In the genomic region with DNA sequence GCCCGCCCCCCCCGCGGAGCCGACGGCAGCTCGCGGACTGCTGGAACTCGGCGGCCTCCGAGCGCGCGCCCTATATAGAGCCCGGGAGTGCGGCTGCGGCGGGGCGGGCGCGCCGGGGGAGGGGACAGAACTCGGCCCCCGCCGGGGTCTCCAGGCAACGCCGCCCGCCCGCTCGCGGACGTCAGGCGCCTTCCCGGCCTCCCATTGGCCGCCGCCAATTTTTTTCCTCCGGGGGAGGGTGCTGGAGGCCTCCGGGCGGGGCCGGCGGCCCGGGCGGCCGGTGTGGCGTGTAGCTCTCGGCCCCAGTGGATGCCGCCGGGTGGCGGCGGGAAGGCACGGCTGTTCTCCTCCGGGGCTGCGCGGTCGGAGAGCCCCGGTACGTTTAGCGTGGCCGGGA, we compare ENCODE assay signal across 1 cellular context.
TF ChIP-seq lines count a peak whose summit lies in the region.

A gene with protein sequence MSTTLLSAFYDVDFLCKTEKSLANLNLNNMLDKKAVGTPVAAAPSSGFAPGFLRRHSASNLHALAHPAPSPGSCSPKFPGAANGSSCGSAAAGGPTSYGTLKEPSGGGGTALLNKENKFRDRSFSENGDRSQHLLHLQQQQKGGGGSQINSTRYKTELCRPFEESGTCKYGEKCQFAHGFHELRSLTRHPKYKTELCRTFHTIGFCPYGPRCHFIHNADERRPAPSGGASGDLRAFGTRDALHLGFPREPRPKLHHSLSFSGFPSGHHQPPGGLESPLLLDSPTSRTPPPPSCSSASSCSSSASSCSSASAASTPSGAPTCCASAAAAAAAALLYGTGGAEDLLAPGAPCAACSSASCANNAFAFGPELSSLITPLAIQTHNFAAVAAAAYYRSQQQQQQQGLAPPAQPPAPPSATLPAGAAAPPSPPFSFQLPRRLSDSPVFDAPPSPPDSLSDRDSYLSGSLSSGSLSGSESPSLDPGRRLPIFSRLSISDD (minus strand): TSS at position 49 of the 397 bp plus-strand sequence. CDS start 291 bp downstream, outside the sequence.

TF ChIP-seq in GM12878, 131 proteins besides CTCF, POLR2A, EP300 and RAD21 (continued from another document):
- TF ChIP-seq, protein P1, sequence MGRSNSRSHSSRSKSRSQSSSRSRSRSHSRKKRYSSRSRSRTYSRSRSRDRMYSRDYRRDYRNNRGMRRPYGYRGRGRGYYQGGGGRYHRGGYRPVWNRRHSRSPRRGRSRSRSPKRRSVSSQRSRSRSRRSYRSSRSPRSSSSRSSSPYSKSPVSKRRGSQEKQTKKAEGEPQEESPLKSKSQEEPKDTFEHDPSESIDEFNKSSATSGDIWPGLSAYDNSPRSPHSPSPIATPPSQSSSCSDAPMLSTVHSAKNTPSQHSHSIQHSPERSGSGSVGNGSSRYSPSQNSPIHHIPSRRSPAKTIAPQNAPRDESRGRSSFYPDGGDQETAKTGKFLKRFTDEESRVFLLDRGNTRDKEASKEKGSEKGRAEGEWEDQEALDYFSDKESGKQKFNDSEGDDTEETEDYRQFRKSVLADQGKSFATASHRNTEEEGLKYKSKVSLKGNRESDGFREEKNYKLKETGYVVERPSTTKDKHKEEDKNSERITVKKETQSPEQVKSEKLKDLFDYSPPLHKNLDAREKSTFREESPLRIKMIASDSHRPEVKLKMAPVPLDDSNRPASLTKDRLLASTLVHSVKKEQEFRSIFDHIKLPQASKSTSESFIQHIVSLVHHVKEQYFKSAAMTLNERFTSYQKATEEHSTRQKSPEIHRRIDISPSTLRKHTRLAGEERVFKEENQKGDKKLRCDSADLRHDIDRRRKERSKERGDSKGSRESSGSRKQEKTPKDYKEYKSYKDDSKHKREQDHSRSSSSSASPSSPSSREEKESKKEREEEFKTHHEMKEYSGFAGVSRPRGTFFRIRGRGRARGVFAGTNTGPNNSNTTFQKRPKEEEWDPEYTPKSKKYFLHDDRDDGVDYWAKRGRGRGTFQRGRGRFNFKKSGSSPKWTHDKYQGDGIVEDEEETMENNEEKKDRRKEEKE (IDR thresholded peaks at IDR 0.05): no peak
- TF ChIP-seq SP1 (IDR thresholded peaks at IDR 0.05; ENCODE audit: low read depth, low read length): peak; percentile 48
- TF ChIP-seq LARP7 (IDR thresholded peaks at IDR 0.05): 0 out of 2 replicates have a peak, but pooled peaks have one; percentile 41
- TF ChIP-seq ZNF384 (IDR thresholded peaks at IDR 0.05; ENCODE audit: borderline replicate concordance, low read depth, low read length): peak; percentile 84
- TF ChIP-seq RFX5 (IDR thresholded peaks at IDR 0.05; ENCODE audit: low read depth, low read length): peak; percentile 80
- peak; percentile 45; the same call in 2 of the 3 replicates for TF ChIP-seq POU2F2 (IDR thresholded peaks at IDR 0.05; ENCODE audit: borderline replicate concordance, low read depth, low read length)
- peak; percentile 84 for TF ChIP-seq TAF1 (IDR thresholded peaks at IDR 0.05; ENCODE audit: borderline replicate concordance, low read depth, low read length)
- TF ChIP-seq, protein P2, sequence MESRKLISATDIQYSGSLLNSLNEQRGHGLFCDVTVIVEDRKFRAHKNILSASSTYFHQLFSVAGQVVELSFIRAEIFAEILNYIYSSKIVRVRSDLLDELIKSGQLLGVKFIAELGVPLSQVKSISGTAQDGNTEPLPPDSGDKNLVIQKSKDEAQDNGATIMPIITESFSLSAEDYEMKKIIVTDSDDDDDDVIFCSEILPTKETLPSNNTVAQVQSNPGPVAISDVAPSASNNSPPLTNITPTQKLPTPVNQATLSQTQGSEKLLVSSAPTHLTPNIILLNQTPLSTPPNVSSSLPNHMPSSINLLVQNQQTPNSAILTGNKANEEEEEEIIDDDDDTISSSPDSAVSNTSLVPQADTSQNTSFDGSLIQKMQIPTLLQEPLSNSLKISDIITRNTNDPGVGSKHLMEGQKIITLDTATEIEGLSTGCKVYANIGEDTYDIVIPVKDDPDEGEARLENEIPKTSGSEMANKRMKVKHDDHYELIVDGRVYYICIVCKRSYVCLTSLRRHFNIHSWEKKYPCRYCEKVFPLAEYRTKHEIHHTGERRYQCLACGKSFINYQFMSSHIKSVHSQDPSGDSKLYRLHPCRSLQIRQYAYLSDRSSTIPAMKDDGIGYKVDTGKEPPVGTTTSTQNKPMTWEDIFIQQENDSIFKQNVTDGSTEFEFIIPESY (IDR thresholded peaks at IDR 0.05): no peak
- peak; percentile 70; the same call in 1 of the 2 replicates for TF ChIP-seq TCF3 (IDR thresholded peaks at IDR 0.05; ENCODE audit: borderline replicate concordance, insufficient read depth, low read depth, low read length)
- TF ChIP-seq CBFB (IDR thresholded peaks at IDR 0.05; ENCODE audit: low read depth): peak; percentile 48; the same call in 1 of the 2 replicates
- TF ChIP-seq KLF5 (IDR thresholded peaks at IDR 0.05; ENCODE audit: partially characterized antibody): no peak
- no peak for TF ChIP-seq SUPT20H (IDR thresholded peaks at IDR 0.05; ENCODE audit: borderline replicate concordance, control insufficient read depth, low read depth, low read length)
- TF ChIP-seq, protein P3, sequence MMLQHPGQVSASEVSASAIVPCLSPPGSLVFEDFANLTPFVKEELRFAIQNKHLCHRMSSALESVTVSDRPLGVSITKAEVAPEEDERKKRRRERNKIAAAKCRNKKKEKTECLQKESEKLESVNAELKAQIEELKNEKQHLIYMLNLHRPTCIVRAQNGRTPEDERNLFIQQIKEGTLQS (IDR thresholded peaks at IDR 0.05; ENCODE audit: borderline replicate concordance, extremely low read depth, low read depth, low read length): no peak
- TF ChIP-seq FOS (IDR thresholded peaks at IDR 0.05; ENCODE audit: borderline replicate concordance, extremely low read depth, insufficient read length): no peak
- peak; percentile 90 for TF ChIP-seq POLR2AphosphoS5 (IDR thresholded peaks at IDR 0.05; ENCODE audit: low read length)
- no peak for TF ChIP-seq NR2F1 (conservative IDR thresholded peaks at IDR 0.05)
- 0 out of 2 replicates have a peak, but pooled peaks have one; percentile 6 for TF ChIP-seq HCFC1 (IDR thresholded peaks at IDR 0.05; ENCODE audit: low read length)
- TF ChIP-seq YY1 (IDR thresholded peaks at IDR 0.05; ENCODE audit: low read depth, low read length): peak; percentile 85
- TF ChIP-seq, protein P4, sequence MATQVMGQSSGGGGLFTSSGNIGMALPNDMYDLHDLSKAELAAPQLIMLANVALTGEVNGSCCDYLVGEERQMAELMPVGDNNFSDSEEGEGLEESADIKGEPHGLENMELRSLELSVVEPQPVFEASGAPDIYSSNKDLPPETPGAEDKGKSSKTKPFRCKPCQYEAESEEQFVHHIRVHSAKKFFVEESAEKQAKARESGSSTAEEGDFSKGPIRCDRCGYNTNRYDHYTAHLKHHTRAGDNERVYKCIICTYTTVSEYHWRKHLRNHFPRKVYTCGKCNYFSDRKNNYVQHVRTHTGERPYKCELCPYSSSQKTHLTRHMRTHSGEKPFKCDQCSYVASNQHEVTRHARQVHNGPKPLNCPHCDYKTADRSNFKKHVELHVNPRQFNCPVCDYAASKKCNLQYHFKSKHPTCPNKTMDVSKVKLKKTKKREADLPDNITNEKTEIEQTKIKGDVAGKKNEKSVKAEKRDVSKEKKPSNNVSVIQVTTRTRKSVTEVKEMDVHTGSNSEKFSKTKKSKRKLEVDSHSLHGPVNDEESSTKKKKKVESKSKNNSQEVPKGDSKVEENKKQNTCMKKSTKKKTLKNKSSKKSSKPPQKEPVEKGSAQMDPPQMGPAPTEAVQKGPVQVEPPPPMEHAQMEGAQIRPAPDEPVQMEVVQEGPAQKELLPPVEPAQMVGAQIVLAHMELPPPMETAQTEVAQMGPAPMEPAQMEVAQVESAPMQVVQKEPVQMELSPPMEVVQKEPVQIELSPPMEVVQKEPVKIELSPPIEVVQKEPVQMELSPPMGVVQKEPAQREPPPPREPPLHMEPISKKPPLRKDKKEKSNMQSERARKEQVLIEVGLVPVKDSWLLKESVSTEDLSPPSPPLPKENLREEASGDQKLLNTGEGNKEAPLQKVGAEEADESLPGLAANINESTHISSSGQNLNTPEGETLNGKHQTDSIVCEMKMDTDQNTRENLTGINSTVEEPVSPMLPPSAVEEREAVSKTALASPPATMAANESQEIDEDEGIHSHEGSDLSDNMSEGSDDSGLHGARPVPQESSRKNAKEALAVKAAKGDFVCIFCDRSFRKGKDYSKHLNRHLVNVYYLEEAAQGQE (IDR thresholded peaks at IDR 0.05; ENCODE audit: low read depth, low read length): 0 out of 2 replicates have a peak, but pooled peaks have one; percentile 7
- no peak for TF ChIP-seq MTA2 (IDR thresholded peaks at IDR 0.05; ENCODE audit: low read depth)
- no peak for TF ChIP-seq MEF2A (IDR thresholded peaks at IDR 0.05; ENCODE audit: insufficient read depth, low read depth, low read length)
- no peak for TF ChIP-seq SIX5 (IDR thresholded peaks at IDR 0.05; ENCODE audit: low read depth, low read length, severe bottlenecking)
- no peak for TF ChIP-seq EZH2 (IDR thresholded peaks at IDR 0.05; ENCODE audit: borderline replicate concordance, control insufficient read depth, low read depth, low read length)
- TF ChIP-seq RB1 (IDR thresholded peaks at IDR 0.05; ENCODE audit: borderline replicate concordance): peak; percentile 76; the same call in 1 of the 2 replicates
- no peak for TF ChIP-seq MYC (IDR thresholded peaks at IDR 0.05; ENCODE audit: insufficient read depth, insufficient read length, insufficient replicate concordance, low read length, severe bottlenecking)
- TF ChIP-seq MXI1 (IDR thresholded peaks at IDR 0.05; ENCODE audit: low read depth, low read length): peak; percentile 59; the same call in 1 of the 2 replicates
- TF ChIP-seq SMARCA5 (IDR thresholded peaks at IDR 0.05): 0 out of 2 replicates have a peak, but pooled peaks have one; percentile 41
- peak; percentile 81 for TF ChIP-seq SMAD5 (IDR thresholded peaks at IDR 0.05; ENCODE audit: low read depth)
